ENCODE assay signal across 15 cellular contexts in the genomic region with DNA sequence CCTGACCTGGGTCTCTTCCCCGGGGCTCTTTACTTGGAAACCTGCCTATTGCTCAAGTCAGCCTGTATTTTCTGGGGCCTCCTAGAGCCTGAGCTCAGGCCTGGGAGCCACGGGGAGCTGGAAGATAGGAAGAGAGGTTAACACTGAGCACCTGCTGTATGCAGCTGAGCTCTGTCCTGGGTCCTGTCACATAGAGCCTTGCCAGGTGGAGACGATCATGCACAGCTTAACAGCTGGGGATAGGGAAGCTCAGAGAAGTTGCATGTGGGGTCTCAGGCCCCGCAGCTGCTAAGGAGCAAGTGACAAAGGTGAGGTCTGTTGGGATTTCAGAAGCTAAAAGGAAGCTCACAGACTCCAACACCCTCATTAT.
DNase-seq lines count a peak whose midpoint lies in the region; ATAC-seq, FAIRE-seq and TF ChIP-seq lines count a peak whose summit lies in the region.
"Had no signal": no experiment of that assay in that cellular context is flagged by ENCODE, and none has a peak within 500 bp of the region (broad histone marks: within the 10 kb centered on the region; RNA-seq: fewer than 3 reads in every experiment).

No MANE protein-coding gene starts in this region.

- H3K79me2 ChIP-seq in K562 (ENCODE audit: control insufficient read depth, insufficient read depth, low read length): no peaks in the 10 kb centered on the region

- H4K20me1 ChIP-seq in K562 (replicated peaks; ENCODE audit: control insufficient read depth, insufficient read depth, low read length): 0 out of 2 replicates have a peak, but pooled peaks cover under 1% of the 10 kb centered on the region

- H3K9ac ChIP-seq in K562 (ENCODE audit: insufficient read depth in 1 of 2, low read depth in 2 of 2, low read length in 2 of 2): no peak overlapping the region
- peak overlapping the region in 1 of 2 donors; percentile 47 for H3K9ac ChIP-seq in kidney (ENCODE audit: low read length in 2 of 2)
- H3K9ac ChIP-seq: BLaER1 treated with 17β-estradiol and CSF1 and Interleukin-3, amounts not matched to agents 10 nM and 100 nM; GM23248 had no signal

- H3K36me3 ChIP-seq in K562 (ENCODE audit: control insufficient read depth, insufficient read depth, low read length) (no peaks in the 10 kb centered on the region), kidney (ENCODE audit: control insufficient read depth in 1 of 2, insufficient read depth in 2 of 2, low read length in 2 of 2) (no peaks in the 10 kb centered on the region)
- H3K36me3 ChIP-seq: BLaER1 treated with 17β-estradiol and CSF1 and Interleukin-3, amounts not matched to agents 10 nM and 100 nM had no signal

- H3K27me3 ChIP-seq in K562 (ENCODE audit: control insufficient read depth in 2 of 2, insufficient read depth in 2 of 2, low read length in 2 of 2): no peaks in the 10 kb centered on the region
- H3K27me3 ChIP-seq: BLaER1 treated with 17β-estradiol and CSF1 and Interleukin-3, amounts not matched to agents 10 nM and 100 nM had no signal

- in situ Hi-C loops in K562 (cut with MboI): loop anchor here (10.0 kb wide), 1 partner anchor 241 kb away; no protein-coding TSS in a partner anchor

- H3K27me3 Mint-ChIP-seq in mesothelial cell of epicardium (ENCODE audit: low read depth) (no peaks in the 10 kb centered on the region), type B pancreatic cell (no peaks in the 10 kb centered on the region)
- H3K27me3 Mint-ChIP-seq: CD4-positive, alpha-beta T cell had no signal

- no peak overlapping the region for H3K4me3 Mint-ChIP-seq in mesothelial cell of epicardium
- H3K4me3 Mint-ChIP-seq in type B pancreatic cell: no peak overlapping the region
- H3K4me3 Mint-ChIP-seq: CD4-positive, alpha-beta T cell had no signal

- H3K27ac Mint-ChIP-seq in mesothelial cell of epicardium (peak overlapping the region; percentile 66), type B pancreatic cell (peak overlapping the region; percentile 62)
- H3K27ac Mint-ChIP-seq: CD4-positive, alpha-beta T cell had no signal

- no peak for TF ChIP-seq POLR2A in K562 (conservative IDR thresholded peaks at IDR 0.05)

- CTCF ChIA-PET in K562 (lab: Yijun Ruan, JAX; ENCODE audit: low intra/inter-chr PET ratio): no interaction called here

- intact Hi-C loops in K562 (cut with micrococcal nuclease) (loop anchor here (5.0 kb wide), 2 partner anchors 99 to 254 kb away; no protein-coding TSS in a partner anchor), kidney (cut with DNase I) (loop anchor here (10.0 kb wide), 1 partner anchor 101 kb away; no protein-coding TSS in a partner anchor)

- TF ChIP-seq CTCF in K562 (IDR thresholded peaks at IDR 0.05 in 2 of 3, conservative IDR thresholded peaks at IDR 0.05 in 1 of 3; ENCODE audit: insufficient read depth in 2 of 3, low read depth in 1 of 3, low read length in 3 of 3) (no peak), kidney (IDR thresholded peaks at IDR 0.05; ENCODE audit: borderline replicate concordance, extremely low read depth, insufficient read depth) (no peak), mesothelial cell of epicardium (IDR thresholded peaks at IDR 0.05; ENCODE audit: unreplicated experiment) (no peak), type B pancreatic cell (conservative IDR thresholded peaks at IDR 0.05) (no peak)

- no peak for ATAC-seq in K562
- no peak for ATAC-seq in GM18498 (IDR thresholded peaks at IDR 0.05; ENCODE audit: unreplicated experiment)
- ATAC-seq: HCT116 had no signal

- H3K9me3 Mint-ChIP-seq in mesothelial cell of epicardium (no peaks in the 10 kb centered on the region), type B pancreatic cell (peaks cover 4% of the 10 kb centered on the region)
- H3K9me3 Mint-ChIP-seq: CD4-positive, alpha-beta T cell had no signal

- 53% methylated on average over 4 of the region's 4 CpGs for WGBS in K562 (ENCODE audit: insufficient coverage, low coverage, missing lambda C conversion rate)

- FAIRE-seq in K562 (lab: Jason Lieb, UNC): no peak
- no peak for FAIRE-seq in kidney (lab: Jason Lieb, UNC)
- FAIRE-seq: H54 had no signal

- H3K4me1 ChIP-seq in K562 (replicated peaks in 1 of 2; ENCODE audit: control insufficient read depth in 2 of 2, insufficient read depth in 2 of 2, low read length in 2 of 2) (peaks cover under 1 to 18% of the 10 kb centered on the region in 2 experiments; a peak in 3 of 5 replicates), kidney (ENCODE audit: control insufficient read depth in 1 of 2, insufficient read depth in 1 of 2, low read depth in 1 of 2, low read length in 2 of 2) (peaks cover 56 to 69% of the 10 kb centered on the region in 2 donors)

- no peak overlapping the region for H3K4me3 ChIP-seq in K562
- no peak overlapping the region for H3K4me3 ChIP-seq in kidney (ENCODE audit: low read length in 2 of 2)
- H3K4me3 ChIP-seq: BLaER1 treated with 17β-estradiol and CSF1 and Interleukin-3, amounts not matched to agents 10 nM and 100 nM; GM23248 had no signal

- H3K9me3 ChIP-seq in K562 (replicated peaks; ENCODE audit: control insufficient read depth, insufficient read depth, low read depth, low read length) (no peaks in the 10 kb centered on the region), kidney (ENCODE audit: control insufficient read depth in 1 of 2, low read length in 2 of 2) (no peaks in the 10 kb centered on the region)
- H3K9me3 ChIP-seq: BLaER1 treated with 17β-estradiol and CSF1 and Interleukin-3, amounts not matched to agents 10 nM and 100 nM had no signal

- no TSS peak for BruUV-seq in K562 (replicated peaks; lab: Mats Ljungman, UMichigan)

- no peak overlapping the region for H3K4me2 ChIP-seq in K562 (ENCODE audit: insufficient read depth, low read length)
- H3K4me2 ChIP-seq: BLaER1 treated with 17β-estradiol and CSF1 and Interleukin-3, amounts not matched to agents 10 nM and 100 nM had no signal

- peaks cover 25% of the 10 kb centered on the region for H3K4me1 Mint-ChIP-seq in mesothelial cell of epicardium
- peaks cover 62% of the 10 kb centered on the region for H3K4me1 Mint-ChIP-seq in type B pancreatic cell (ENCODE audit: unreplicated experiment)

- no peak for TF ChIP-seq EP300 in K562 (IDR thresholded peaks at IDR 0.05; ENCODE audit: low read length)

- H2AFZ ChIP-seq in K562 (ENCODE audit: low read depth, low read length): no peak overlapping the region
- H2AFZ ChIP-seq: GM23248 had no signal

- H3K9me1 ChIP-seq in K562 (ENCODE audit: control insufficient read depth, insufficient read depth, low read length): no peaks in the 10 kb centered on the region

- H3K36me3 Mint-ChIP-seq in mesothelial cell of epicardium (peaks cover 3% of the 10 kb centered on the region), type B pancreatic cell (peaks cover 4% of the 10 kb centered on the region)

- TF ChIP-seq RAD21 in K562 (CRISPR knock-in tag; conservative IDR thresholded peaks at IDR 0.05 in 1 of 2, IDR thresholded peaks at IDR 0.05 in 1 of 2): no peak

- no peak for DNase-seq in K562 (ENCODE audit: extremely low read depth in 1 of 4, low spot score in 3 of 4)
- DNase-seq in kidney: no peak
- no peak for DNase-seq in mesothelial cell of epicardium (ENCODE audit: low spot score in 2 of 2, unreplicated experiment in 2 of 2)
- DNase-seq in type B pancreatic cell (ENCODE audit: extremely low spot score, unreplicated experiment): no peak
- no peak for DNase-seq in NCI-H82 treated with DMSO at 0.1 percent for 48 hours (lab: John Stamatoyannopoulos, UW; ENCODE audit: unreplicated experiment)
- no peak for DNase-seq in cerebellar nuclear complex (lab: John Stamatoyannopoulos, UW)
- DNase-seq: Calu3; CD4-positive, alpha-beta T cell; DMS 273 treated with DMSO at 0.1 percent for 48 hours; GM23248 had no signal

- POLR2A ChIA-PET in K562 (lab: Yijun Ruan, JAX): interaction anchor here (0.5 to 0.8 kb wide), 3 partner anchors 9 to 144 kb away, joined by 3 read pairs; no protein-coding TSS in a partner anchor

- H3K27ac ChIP-seq in K562 (ENCODE audit: extremely low read depth, low read depth, low read length): no peak overlapping the region
- peak overlapping the region; percentile 38 to 68 for H3K27ac ChIP-seq in kidney (ENCODE audit: low read depth in 2 of 2, low read length in 2 of 2)
- H3K27ac ChIP-seq: BLaER1 treated with 17β-estradiol and CSF1 and Interleukin-3, amounts not matched to agents 10 nM and 100 nM; GM23248; HL-60 had no signal

TF ChIP-seq in K562, 482 proteins besides CTCF, POLR2A, EP300 and RAD21:
- TF ChIP-seq ZNF134 (CRISPR knock-in tag; conservative IDR thresholded peaks at IDR 0.05) (no peak), ZKSCAN8 (CRISPR knock-in tag; IDR thresholded peaks at IDR 0.05) (peak; percentile 46; the same call in 1 of the 2 replicates)
